ENCODE assay signal across 10 cellular contexts in the genomic region with DNA sequence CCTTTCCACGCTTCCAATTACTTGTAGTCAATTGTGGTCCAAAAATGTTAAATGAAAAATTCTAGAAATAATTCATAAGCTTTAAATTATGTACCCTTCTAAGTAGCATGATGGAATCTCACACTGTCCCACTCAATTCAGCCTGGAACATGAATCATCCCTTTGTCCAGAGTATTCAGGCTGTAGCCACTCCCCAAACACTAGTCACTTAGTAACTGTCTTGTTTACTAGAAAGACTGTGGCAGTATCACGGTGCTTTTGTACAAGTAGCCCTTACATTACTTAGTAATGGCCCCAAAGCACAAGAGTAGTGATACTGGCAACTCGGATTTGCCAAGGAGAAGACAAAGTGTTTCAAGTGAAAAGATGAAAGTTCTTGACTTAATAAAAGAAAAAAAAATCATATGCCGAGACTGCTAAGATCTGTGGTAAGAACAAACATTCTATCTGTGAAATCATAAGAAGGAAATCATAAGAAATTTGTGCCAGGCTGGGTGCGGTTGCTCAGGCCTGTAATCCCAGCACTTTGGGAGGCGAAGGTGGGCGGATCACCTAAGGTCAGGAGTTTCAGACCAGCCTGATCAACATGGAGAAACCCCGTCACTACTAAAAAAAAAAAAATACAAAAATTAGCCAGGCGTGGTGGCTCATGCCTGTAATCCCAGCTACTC.
DNase-seq lines count a peak whose midpoint lies in the region; ATAC-seq and TF ChIP-seq lines count a peak whose summit lies in the region.
"Had no signal": no experiment of that assay in that cellular context is flagged by ENCODE, and none has a peak within 500 bp of the region (broad histone marks: within the 10 kb centered on the region; RNA-seq: fewer than 3 reads in every experiment).

No MANE protein-coding gene starts in this region.

- H3K4me3 ChIP-seq in epithelial cell of proximal tubule (ENCODE audit: low read depth, low read length), result no peak overlapping the region

- peak; percentile 70 for DNase-seq in Daoy (ENCODE audit: low read depth)
- peak; percentile 25 for DNase-seq in NCI-H748 treated with DMSO at 0.1 percent for 48 hours (lab: John Stamatoyannopoulos, UW)
- peak; percentile 85 for DNase-seq in epithelial cell of proximal tubule (ENCODE audit: low read depth)
- peak; percentile 81 for DNase-seq in non-pigmented ciliary epithelial cell (ENCODE audit: low read depth)
- DNase-seq in middle frontal gyrus (ENCODE audit: extremely low spot score, low spot score), result no peak
- DNase-seq in NCI-H510A (lab: John Stamatoyannopoulos, UW), result no peak
- no peak for DNase-seq in cerebellar cortex (ENCODE audit: low spot score)
- DNase-seq: H7, NCI-H1105 treated with DMSO at 0.1 percent for 48 hours had no signal

- ATAC-seq in HG03521 (IDR thresholded peaks at IDR 0.05; ENCODE audit: unreplicated experiment), result no peak

- TF ChIP-seq CTCF in epithelial cell of proximal tubule (conservative IDR thresholded peaks at IDR 0.05; ENCODE audit: low read depth, low read length), result no peak

Comparison
In these comparisons a context has a peak if more than half of its experiments do, and no peak if none do; other contexts are left out.
1. DNase-seq: peak in Daoy (single experiment), NCI-H748 treated with DMSO at 0.1 percent for 48 hours (single experiment), epithelial cell of proximal tubule (single experiment) and non-pigmented ciliary epithelial cell (single experiment); none in middle frontal gyrus (single experiment), NCI-H510A (single experiment) and cerebellar cortex (single experiment).